8 cellular contexts compared by ENCODE assay signal in genomic region chr21:42117229-42118048, GRCh38. TPM values are rescaled to one million over a fixed set of nuclear protein-coding genes. Genes with fewer than 3 reads are reported as not detected.
DNase-seq lines count a peak whose midpoint lies in the region; ATAC-seq and TF ChIP-seq lines count a peak whose summit lies in the region.

No MANE protein-coding gene starts in this region.

- ATAC-seq in DND-41 (ENCODE audit: insufficient read depth, low read depth), result peak; percentile 60
- peak; percentile 46 for ATAC-seq in HG03354 (IDR thresholded peaks at IDR 0.05; ENCODE audit: poor library complexity, severe bottlenecking, unreplicated experiment)
- ATAC-seq in GM21576 (IDR thresholded peaks at IDR 0.05; ENCODE audit: unreplicated experiment), result no peak

- H3K9ac ChIP-seq in DND-41 (ENCODE audit: low read depth, low read length), result peak overlapping the region; percentile 45

- H3K9me3 ChIP-seq in DND-41 (ENCODE audit: insufficient read depth, low read length, severe bottlenecking), result no peaks in the 10 kb centered on the region

- no peaks in the 10 kb centered on the region for H3K79me2 ChIP-seq in DND-41 (ENCODE audit: insufficient read depth, low read length)

- peak overlapping the region; percentile 60 for H2AFZ ChIP-seq in DND-41 (ENCODE audit: low read depth, low read length)

- peak overlapping the region; percentile 80 for H3K27ac ChIP-seq in DND-41 (ENCODE audit: low read length)

- H3K36me3 ChIP-seq in DND-41 (ENCODE audit: insufficient read depth, low read length), result no peaks in the 10 kb centered on the region

- peak; percentile 98 for TF ChIP-seq CTCF in DND-41 (IDR thresholded peaks at IDR 0.05; ENCODE audit: borderline replicate concordance, extremely low read depth, low read length, poor library complexity, severe bottlenecking)

- DNase-seq in DND-41, result peak; percentile 86
- peak; percentile 83 for DNase-seq in NCI-H69 (lab: John Stamatoyannopoulos, UW)
- peak; percentile 65 to 67 for DNase-seq in activated CD4-positive, alpha-beta T cell treated with anti-CD3 and anti-CD28 coated beads, Interleukin-2, amount 50 U/mL, for 24 hours (ENCODE audit: low read depth in 1 of 2, low spot score in 1 of 2)
- DNase-seq in dermis blood vessel endothelial cell, result peak; percentile 87
- DNase-seq in medulla oblongata (ENCODE audit: extremely low spot score), result peak; percentile 88
- peak; percentile 34 to 44 for DNase-seq in stimulated activated CD8-positive, alpha-beta memory T cell treated with anti-CD3 and anti-CD28 coated beads, Interleukin-15, amount 100 ng/mL, for 4 hours (ENCODE audit: low read depth in 2 of 2)

- peak overlapping the region in 1 of 2 experiments; percentile 30; a peak in 2 of 4 replicates for H3K4me3 ChIP-seq in DND-41 (ENCODE audit: low read depth in 1 of 2, low read length in 2 of 2)

- H4K20me1 ChIP-seq in DND-41 (ENCODE audit: insufficient read depth, low read length), result no peaks in the 10 kb centered on the region

- peak overlapping the region; percentile 39 for H3K4me2 ChIP-seq in DND-41 (ENCODE audit: insufficient read depth, low read length)

- H3K27me3 ChIP-seq in DND-41 (ENCODE audit: insufficient read depth, low read length, poor library complexity), result no peaks in the 10 kb centered on the region

- H3K4me1 ChIP-seq in DND-41 (ENCODE audit: insufficient read depth, low read length), result peaks cover 63% of the 10 kb centered on the region

RNA-seq across cellular contexts. Expression of gene UMODL1, which starts 46.3 kb away (rescaled TPM):
- not detected in 2 replicates for total RNA-seq in dermis blood vessel endothelial cell
